Comparison of ENCODE assay signal across 27 cellular contexts in the genomic region with DNA sequence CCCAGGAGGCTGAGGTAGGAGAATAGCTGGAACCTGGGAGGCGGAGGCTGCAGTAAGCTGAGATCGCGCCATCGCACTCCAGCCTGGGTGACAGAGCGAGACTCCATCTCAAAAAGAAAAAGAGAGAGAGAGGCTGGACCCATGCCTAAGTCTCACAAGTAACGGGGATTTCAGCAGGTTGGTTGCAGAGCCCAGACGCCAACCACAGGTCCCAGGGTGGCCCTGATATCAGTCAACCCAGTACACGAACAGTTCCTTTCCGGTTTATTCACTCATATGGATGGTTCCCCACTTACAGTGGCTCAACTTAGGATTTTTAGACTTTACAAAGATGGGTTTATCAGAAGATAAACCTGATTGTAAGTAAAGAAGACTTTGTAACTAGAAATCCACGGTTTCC. TPM values are rescaled to one million over a fixed set of nuclear protein-coding genes. Genes with fewer than 3 reads are reported as not detected.
DNase-seq lines count a peak whose midpoint lies in the region; ATAC-seq, FAIRE-seq and TF ChIP-seq lines count a peak whose summit lies in the region.
"Had no signal": no experiment of that assay in that cellular context is flagged by ENCODE, and none has a peak within 500 bp of the region (broad histone marks: within the 10 kb centered on the region; RNA-seq: fewer than 3 reads in every experiment).

No MANE protein-coding gene starts in this region.

- H3K79me2 ChIP-seq in SU-DHL-6 (ENCODE audit: insufficient read depth, low read length), result peaks cover 93% of the 10 kb centered on the region

- H3K4me3 ChIP-seq in BLaER1 treated with 17β-estradiol and CSF1 and Interleukin-3, amounts not matched to agents 10 nM and 100 nM, result no peak overlapping the region
- H3K4me3 ChIP-seq in SU-DHL-6 (ENCODE audit: insufficient read depth, low read length, poor library complexity, severe bottlenecking) (no peak overlapping the region), left ventricle myocardium inferior (no peak overlapping the region)
- H3K4me3 ChIP-seq: SJCRH30 had no signal

- H2AFZ ChIP-seq in SU-DHL-6 (ENCODE audit: low read depth, low read length, severe bottlenecking), result no peak overlapping the region

- H3K27me3 ChIP-seq in BLaER1 treated with 17β-estradiol and CSF1 and Interleukin-3, amounts not matched to agents 10 nM and 100 nM, result no peaks in the 10 kb centered on the region
- H3K27me3 ChIP-seq in SU-DHL-6 (ENCODE audit: low read length), result no peaks in the 10 kb centered on the region
- no peaks in the 10 kb centered on the region for H3K27me3 ChIP-seq in left ventricle myocardium inferior (ENCODE audit: low read depth)
- H3K27me3 ChIP-seq: SJCRH30 had no signal

- H3K9me3 ChIP-seq in BLaER1 treated with 17β-estradiol and CSF1 and Interleukin-3, amounts not matched to agents 10 nM and 100 nM (replicated peaks in 1 of 11), result no peaks in the 10 kb centered on the region
- no peaks in the 10 kb centered on the region for H3K9me3 ChIP-seq in SU-DHL-6 (ENCODE audit: insufficient read depth, low read length)
- no peaks in the 10 kb centered on the region for H3K9me3 ChIP-seq in left ventricle myocardium inferior (replicated peaks)
- H3K9me3 ChIP-seq: SJCRH30 had no signal

- peak overlapping the region in 1 of 11 experiments; percentile 33; a peak in 2 of 22 replicates for H3K9ac ChIP-seq in BLaER1 treated with 17β-estradiol and CSF1 and Interleukin-3, amounts not matched to agents 10 nM and 100 nM
- no peak overlapping the region for H3K9ac ChIP-seq in SU-DHL-6 (ENCODE audit: low read length)
- H3K9ac ChIP-seq: KMS-11 had no signal

- no peaks in the 10 kb centered on the region for H3K9me2 ChIP-seq in SU-DHL-6 (replicated peaks; ENCODE audit: insufficient read depth, low read length)

- peaks cover 48% of the 10 kb centered on the region for H3F3A ChIP-seq in SU-DHL-6 (ENCODE audit: insufficient read depth)

- H3K27ac ChIP-seq in BLaER1 treated with 17β-estradiol and CSF1 and Interleukin-3, amounts not matched to agents 10 nM and 100 nM, result no peak overlapping the region
- H3K27ac ChIP-seq in SU-DHL-6 (ENCODE audit: low read depth, low read length) (0 out of 2 replicates have a peak overlapping the region, but pooled peaks have one; percentile 21), left ventricle myocardium inferior (replicated peaks) (no peak overlapping the region)
- H3K27ac ChIP-seq: KMS-11, SJCRH30 had no signal

- peaks cover 20 to 58% (median 48%) of the 10 kb centered on the region in 10 experiments for H3K4me1 ChIP-seq in BLaER1 treated with 17β-estradiol and CSF1 and Interleukin-3, amounts not matched to agents 10 nM and 100 nM
- no peaks in the 10 kb centered on the region for H3K4me1 ChIP-seq in left ventricle myocardium inferior
- H3K4me1 ChIP-seq: SJCRH30 had no signal

- no peaks in the 10 kb centered on the region; a peak in 1 of 22 replicates for H3K36me3 ChIP-seq in BLaER1 treated with 17β-estradiol and CSF1 and Interleukin-3, amounts not matched to agents 10 nM and 100 nM
- H3K36me3 ChIP-seq in SU-DHL-6 (ENCODE audit: low read length) (no peaks in the 10 kb centered on the region), left ventricle myocardium inferior (no peaks in the 10 kb centered on the region)
- H3K36me3 ChIP-seq: SJCRH30 had no signal

- DNase-seq in GM18507 (ENCODE audit: extremely low spot score, insufficient read length, low read depth) (peak; percentile 8), left colon (no peak), superior temporal gyrus (ENCODE audit: extremely low spot score) (no peak), KBM-7 (no peak), left ventricle myocardium inferior (no peak)
- no peak for DNase-seq in effector CD8-positive, alpha-beta T cell (lab: John Stamatoyannopoulos, UW)
- DNase-seq: Calu3, DMS153, DND-41, HCEC 1CT, IMR-90, NCI-H1048, NCI-H1417, NCI-H1694 treated with DMSO at 0.1 percent for 48 hours, NCI-H2081, NCI-H226, NCI-H510A, NCI-H69, OCI-M1, SJCRH30 had no signal

- intact Hi-C loops in left colon (cut with DNase I, micrococcal nuclease), result loop anchor here (5.0 to 10.0 kb wide), 2 partner anchors 82 to 84 kb away; no protein-coding TSS in a partner anchor
- intact Hi-C loops in left ventricle myocardium inferior (cut with micrococcal nuclease), result no loop called here

- H3K4me2 ChIP-seq in BLaER1 treated with 17β-estradiol and CSF1 and Interleukin-3, amounts not matched to agents 10 nM and 100 nM, result peak overlapping the region in 9 of 11 experiments; percentile 2 to 55 (median 37); a peak in 15 of 22 replicates
- H3K4me2 ChIP-seq in SU-DHL-6 (ENCODE audit: low read depth, low read length, poor library complexity, severe bottlenecking), result no peak overlapping the region
- H3K4me2 ChIP-seq: KMS-11 had no signal

- peak; percentile 59 for FAIRE-seq in GM18507 (lab: Jason Lieb, UNC)
- FAIRE-seq: H1, RCC 7860 had no signal

- ATAC-seq in left colon, result peak; percentile 12
- ATAC-seq: Right ventricle myocardium inferior, SK-N-SH treated with all-trans-retinoic acid at 6 μM for 48 hours had no signal

- H4K20me1 ChIP-seq in BLaER1 treated with 17β-estradiol and CSF1 and Interleukin-3, amounts not matched to agents 10 nM and 100 nM, result peaks cover 18 to 93% (median 66%) of the 10 kb centered on the region in 11 experiments; a peak in 20 of 22 replicates
- H4K20me1 ChIP-seq in SU-DHL-6 (ENCODE audit: low read depth, low read length), result peaks cover 12% of the 10 kb centered on the region; the same call in 1 of the 2 replicates

- in situ Hi-C loops in KBM-7 (cut with MboI; ENCODE audit: low pct_unique_long_range_greater_than_20kb, low sequenced_read_pairs), result no loop called here

- TF ChIP-seq CTCF in SU-DHL-6 (IDR thresholded peaks at IDR 0.05; ENCODE audit: insufficient read depth, low read length, poor library complexity, severe bottlenecking) (no peak), left ventricle myocardium inferior (IDR thresholded peaks at IDR 0.05; ENCODE audit: borderline replicate concordance) (no peak)

RNA-seq across cellular contexts. Expression of a gene that starts 40.9 kb away (rescaled TPM):
- total RNA-seq in left colon (100 to 1,000 TPM; 235 to 251 TPM), left ventricle myocardium inferior (63.5 TPM)
